Comparison of ENCODE assay signal across 2 cellular contexts in the genomic region with DNA sequence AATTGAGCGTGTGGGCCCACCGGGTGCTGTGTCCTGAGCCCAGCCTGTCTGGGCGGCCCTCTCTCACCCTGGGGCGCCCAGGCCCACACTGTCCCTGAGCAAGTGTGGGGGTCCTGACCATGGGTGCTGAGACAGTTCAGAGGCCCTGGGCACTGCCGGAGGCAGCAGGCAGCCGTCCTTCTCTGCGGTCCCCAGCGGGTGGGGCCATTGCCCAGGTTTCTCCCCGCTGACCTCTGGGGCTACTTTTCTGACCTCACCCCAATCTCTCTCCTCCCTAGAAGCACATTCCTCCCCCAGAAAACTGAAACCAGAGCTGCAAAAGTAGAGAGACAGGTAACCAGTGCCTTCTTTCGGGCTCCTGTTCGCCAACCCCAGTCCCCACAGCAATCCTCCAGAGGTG.
TF ChIP-seq lines count a peak whose summit lies in the region.

No MANE protein-coding gene starts in this region.

TF ChIP-seq in GM23338, 12 proteins besides CTCF, POLR2A, EP300 and RAD21 (continued from another document):
- TF ChIP-seq, protein P1, sequence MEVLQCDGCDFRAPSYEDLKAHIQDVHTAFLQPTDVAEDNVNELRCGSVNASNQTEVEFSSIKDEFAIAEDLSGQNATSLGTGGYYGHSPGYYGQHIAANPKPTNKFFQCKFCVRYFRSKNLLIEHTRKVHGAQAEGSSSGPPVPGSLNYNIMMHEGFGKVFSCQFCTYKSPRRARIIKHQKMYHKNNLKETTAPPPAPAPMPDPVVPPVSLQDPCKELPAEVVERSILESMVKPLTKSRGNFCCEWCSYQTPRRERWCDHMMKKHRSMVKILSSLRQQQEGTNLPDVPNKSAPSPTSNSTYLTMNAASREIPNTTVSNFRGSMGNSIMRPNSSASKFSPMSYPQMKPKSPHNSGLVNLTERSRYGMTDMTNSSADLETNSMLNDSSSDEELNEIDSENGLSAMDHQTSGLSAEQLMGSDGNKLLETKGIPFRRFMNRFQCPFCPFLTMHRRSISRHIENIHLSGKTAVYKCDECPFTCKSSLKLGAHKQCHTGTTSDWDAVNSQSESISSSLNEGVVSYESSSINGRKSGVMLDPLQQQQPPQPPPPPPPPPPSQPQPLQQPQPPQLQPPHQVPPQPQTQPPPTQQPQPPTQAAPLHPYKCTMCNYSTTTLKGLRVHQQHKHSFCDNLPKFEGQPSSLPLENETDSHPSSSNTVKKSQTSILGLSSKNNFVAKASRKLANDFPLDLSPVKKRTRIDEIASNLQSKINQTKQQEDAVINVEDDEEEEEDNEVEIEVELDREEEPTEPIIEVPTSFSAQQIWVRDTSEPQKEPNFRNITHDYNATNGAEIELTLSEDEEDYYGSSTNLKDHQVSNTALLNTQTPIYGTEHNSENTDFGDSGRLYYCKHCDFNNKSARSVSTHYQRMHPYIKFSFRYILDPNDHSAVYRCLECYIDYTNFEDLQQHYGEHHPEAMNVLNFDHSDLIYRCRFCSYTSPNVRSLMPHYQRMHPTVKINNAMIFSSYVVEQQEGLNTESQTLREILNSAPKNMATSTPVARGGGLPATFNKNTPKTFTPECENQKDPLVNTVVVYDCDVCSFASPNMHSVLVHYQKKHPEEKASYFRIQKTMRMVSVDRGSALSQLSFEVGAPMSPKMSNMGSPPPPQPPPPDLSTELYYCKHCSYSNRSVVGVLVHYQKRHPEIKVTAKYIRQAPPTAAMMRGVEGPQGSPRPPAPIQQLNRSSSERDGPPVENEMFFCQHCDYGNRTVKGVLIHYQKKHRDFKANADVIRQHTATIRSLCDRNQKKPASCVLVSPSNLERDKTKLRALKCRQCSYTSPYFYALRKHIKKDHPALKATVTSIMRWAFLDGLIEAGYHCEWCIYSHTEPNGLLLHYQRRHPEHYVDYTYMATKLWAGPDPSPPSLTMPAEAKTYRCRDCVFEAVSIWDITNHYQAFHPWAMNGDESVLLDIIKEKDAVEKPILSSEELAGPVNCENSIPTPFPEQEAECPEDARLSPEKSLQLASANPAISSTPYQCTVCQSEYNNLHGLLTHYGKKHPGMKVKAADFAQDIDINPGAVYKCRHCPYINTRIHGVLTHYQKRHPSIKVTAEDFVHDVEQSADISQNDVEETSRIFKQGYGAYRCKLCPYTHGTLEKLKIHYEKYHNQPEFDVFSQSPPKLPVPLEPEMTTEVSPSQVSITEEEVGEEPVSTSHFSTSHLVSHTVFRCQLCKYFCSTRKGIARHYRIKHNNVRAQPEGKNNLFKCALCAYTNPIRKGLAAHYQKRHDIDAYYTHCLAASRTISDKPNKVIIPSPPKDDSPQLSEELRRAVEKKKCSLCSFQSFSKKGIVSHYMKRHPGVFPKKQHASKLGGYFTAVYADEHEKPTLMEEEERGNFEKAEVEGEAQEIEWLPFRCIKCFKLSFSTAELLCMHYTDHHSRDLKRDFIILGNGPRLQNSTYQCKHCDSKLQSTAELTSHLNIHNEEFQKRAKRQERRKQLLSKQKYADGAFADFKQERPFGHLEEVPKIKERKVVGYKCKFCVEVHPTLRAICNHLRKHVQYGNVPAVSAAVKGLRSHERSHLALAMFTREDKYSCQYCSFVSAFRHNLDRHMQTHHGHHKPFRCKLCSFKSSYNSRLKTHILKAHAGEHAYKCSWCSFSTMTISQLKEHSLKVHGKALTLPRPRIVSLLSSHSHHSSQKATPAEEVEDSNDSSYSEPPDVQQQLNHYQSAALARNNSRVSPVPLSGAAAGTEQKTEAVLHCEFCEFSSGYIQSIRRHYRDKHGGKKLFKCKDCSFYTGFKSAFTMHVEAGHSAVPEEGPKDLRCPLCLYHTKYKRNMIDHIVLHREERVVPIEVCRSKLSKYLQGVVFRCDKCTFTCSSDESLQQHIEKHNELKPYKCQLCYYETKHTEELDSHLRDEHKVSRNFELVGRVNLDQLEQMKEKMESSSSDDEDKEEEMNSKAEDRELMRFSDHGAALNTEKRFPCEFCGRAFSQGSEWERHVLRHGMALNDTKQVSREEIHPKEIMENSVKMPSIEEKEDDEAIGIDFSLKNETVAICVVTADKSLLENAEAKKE (CRISPR knock-in tag; IDR thresholded peaks at IDR 0.05): no peak
- TF ChIP-seq ZNF331 (CRISPR knock-in tag; IDR thresholded peaks at IDR 0.05; ENCODE audit: low read depth): no peak

TF ChIP-seq in SK-N-SH, 30 proteins besides CTCF, POLR2A, EP300 and RAD21 (continued from another document):
- TF ChIP-seq, protein P2, sequence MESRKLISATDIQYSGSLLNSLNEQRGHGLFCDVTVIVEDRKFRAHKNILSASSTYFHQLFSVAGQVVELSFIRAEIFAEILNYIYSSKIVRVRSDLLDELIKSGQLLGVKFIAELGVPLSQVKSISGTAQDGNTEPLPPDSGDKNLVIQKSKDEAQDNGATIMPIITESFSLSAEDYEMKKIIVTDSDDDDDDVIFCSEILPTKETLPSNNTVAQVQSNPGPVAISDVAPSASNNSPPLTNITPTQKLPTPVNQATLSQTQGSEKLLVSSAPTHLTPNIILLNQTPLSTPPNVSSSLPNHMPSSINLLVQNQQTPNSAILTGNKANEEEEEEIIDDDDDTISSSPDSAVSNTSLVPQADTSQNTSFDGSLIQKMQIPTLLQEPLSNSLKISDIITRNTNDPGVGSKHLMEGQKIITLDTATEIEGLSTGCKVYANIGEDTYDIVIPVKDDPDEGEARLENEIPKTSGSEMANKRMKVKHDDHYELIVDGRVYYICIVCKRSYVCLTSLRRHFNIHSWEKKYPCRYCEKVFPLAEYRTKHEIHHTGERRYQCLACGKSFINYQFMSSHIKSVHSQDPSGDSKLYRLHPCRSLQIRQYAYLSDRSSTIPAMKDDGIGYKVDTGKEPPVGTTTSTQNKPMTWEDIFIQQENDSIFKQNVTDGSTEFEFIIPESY (IDR thresholded peaks at IDR 0.05; ENCODE audit: borderline replicate concordance, low read depth): no peak
- TF ChIP-seq MXI1 (IDR thresholded peaks at IDR 0.05; ENCODE audit: low read depth, low read length) (no peak), JUND (IDR thresholded peaks at IDR 0.05) (no peak), FOSL2 (IDR thresholded peaks at IDR 0.05; ENCODE audit: borderline replicate concordance, low read depth) (no peak), RFX5 (IDR thresholded peaks at IDR 0.05; ENCODE audit: low read length) (no peak)
